1 cellular context compared by ENCODE assay signal in genomic region chr10:3784510-3785250, GRCh38.
TF ChIP-seq lines count a peak whose summit lies in the region.

KLF6 (minus strand) TSS chr10:3785209; CDS start chr10:3785014, 195 bp downstream.

TF ChIP-seq in HepG2, 621 proteins besides CTCF, POLR2A, EP300 and RAD21 (continued from another document):
- no peak for TF ChIP-seq HNF1A (IDR thresholded peaks at IDR 0.05; ENCODE audit: low read depth)
- no peak for TF ChIP-seq HNF1A (CRISPR knock-in tag; IDR thresholded peaks at IDR 0.05; ENCODE audit: borderline replicate concordance)
- peak; percentile 38; the same call in 1 of the 2 replicates for TF ChIP-seq POLR2AphosphoS5 (IDR thresholded peaks at IDR 0.05; ENCODE audit: low read depth, low read length)
- no peak for TF ChIP-seq TSC22D2 (CRISPR knock-in tag; IDR thresholded peaks at IDR 0.05; ENCODE audit: borderline replicate concordance)
- no peak for TF ChIP-seq LRRFIP1 (CRISPR knock-in tag; conservative IDR thresholded peaks at IDR 0.05)
- TF ChIP-seq SMAD9 (CRISPR knock-in tag; IDR thresholded peaks at IDR 0.05): no peak
- TF ChIP-seq KDM6A (CRISPR knock-in tag; IDR thresholded peaks at IDR 0.05; ENCODE audit: low read depth): no peak
- TF ChIP-seq ZNF747 (CRISPR knock-in tag; IDR thresholded peaks at IDR 0.05; ENCODE audit: borderline replicate concordance): no peak; the same call in 1 of the 2 replicates
- no peak for TF ChIP-seq ZNF619 (CRISPR knock-in tag; IDR thresholded peaks at IDR 0.05)
- TF ChIP-seq ARID2 (CRISPR knock-in tag; IDR thresholded peaks at IDR 0.05; ENCODE audit: borderline replicate concordance): no peak
- TF ChIP-seq USF2 (IDR thresholded peaks at IDR 0.05; ENCODE audit: low read depth, low read length): no peak
- TF ChIP-seq USF2 (CRISPR knock-in tag; IDR thresholded peaks at IDR 0.05; ENCODE audit: borderline replicate concordance): no peak
- no peak for TF ChIP-seq ZNF567 (CRISPR knock-in tag; IDR thresholded peaks at IDR 0.05; ENCODE audit: borderline replicate concordance)
- 0 out of 2 replicates have a peak, but pooled peaks have one; percentile 25 for TF ChIP-seq NR0B2 (CRISPR knock-in tag; IDR thresholded peaks at IDR 0.05)
- no peak for TF ChIP-seq NFIC (IDR thresholded peaks at IDR 0.05; ENCODE audit: low read length)
- no peak for TF ChIP-seq HIVEP1 (CRISPR knock-in tag; IDR thresholded peaks at IDR 0.05)
- TF ChIP-seq RARG (CRISPR knock-in tag; IDR thresholded peaks at IDR 0.05; ENCODE audit: low read depth): 0 out of 2 replicates have a peak, but pooled peaks have one; percentile 39
- peak; percentile 9; the same call in 1 of the 2 replicates for TF ChIP-seq ZMYM4 (CRISPR knock-in tag; IDR thresholded peaks at IDR 0.05)
- TF ChIP-seq SMAD1 (CRISPR knock-in tag; IDR thresholded peaks at IDR 0.05; ENCODE audit: borderline replicate concordance, low read depth): 0 out of 2 replicates have a peak, but pooled peaks have one; percentile 14
- no peak for TF ChIP-seq STAT5B (CRISPR knock-in tag; IDR thresholded peaks at IDR 0.05)
- TF ChIP-seq ZNF44 (CRISPR knock-in tag; IDR thresholded peaks at IDR 0.05): no peak
- TF ChIP-seq NFE2L1 (CRISPR knock-in tag; IDR thresholded peaks at IDR 0.05; ENCODE audit: borderline replicate concordance): no peak
- TF ChIP-seq SMYD3 (CRISPR knock-in tag; IDR thresholded peaks at IDR 0.05): no peak
- TF ChIP-seq NRL (CRISPR knock-in tag; IDR thresholded peaks at IDR 0.05; ENCODE audit: borderline replicate concordance): peak; percentile 44
- TF ChIP-seq LBX2 (CRISPR knock-in tag; IDR thresholded peaks at IDR 0.05; ENCODE audit: borderline replicate concordance): peak; percentile 60; the same call in 1 of the 2 replicates
- TF ChIP-seq ELF4 (CRISPR knock-in tag; IDR thresholded peaks at IDR 0.05; ENCODE audit: borderline replicate concordance): no peak
- TF ChIP-seq NR2F6 (IDR thresholded peaks at IDR 0.05): no peak
- TF ChIP-seq NR2F6 (CRISPR knock-in tag; IDR thresholded peaks at IDR 0.05): no peak
- TF ChIP-seq ZFP36 (IDR thresholded peaks at IDR 0.05; ENCODE audit: borderline replicate concordance, low read depth, low read length, partially characterized antibody): no peak
- no peak for TF ChIP-seq PHB2 (IDR thresholded peaks at IDR 0.05; ENCODE audit: partially characterized antibody)
- TF ChIP-seq ZNF367 (CRISPR knock-in tag; IDR thresholded peaks at IDR 0.05; ENCODE audit: borderline replicate concordance): no peak
- TF ChIP-seq ZNF616 (CRISPR knock-in tag; IDR thresholded peaks at IDR 0.05; ENCODE audit: low read depth): no peak
- no peak for TF ChIP-seq SNRNP70 (IDR thresholded peaks at IDR 0.05; ENCODE audit: low read depth, low read length)
- no peak; the same call in 1 of the 2 replicates for TF ChIP-seq TGIF2 (CRISPR knock-in tag; IDR thresholded peaks at IDR 0.05)
- peak; percentile 26; the same call in 1 of the 2 replicates for TF ChIP-seq ZNF281 (CRISPR knock-in tag; IDR thresholded peaks at IDR 0.05; ENCODE audit: borderline replicate concordance)
- no peak for TF ChIP-seq FOXA3 (CRISPR knock-in tag; IDR thresholded peaks at IDR 0.05)
- TF ChIP-seq ATF7-NPFF (CRISPR knock-in tag; IDR thresholded peaks at IDR 0.05; ENCODE audit: low read depth): no peak
- TF ChIP-seq ZNF431 (CRISPR knock-in tag; IDR thresholded peaks at IDR 0.05; ENCODE audit: borderline replicate concordance, low read depth): no peak
- 0 out of 2 replicates have a peak, but pooled peaks have one; percentile 22 for TF ChIP-seq ZFYVE20 (CRISPR knock-in tag; IDR thresholded peaks at IDR 0.05; ENCODE audit: borderline replicate concordance, low read depth)
- peak; percentile 57 for TF ChIP-seq TAF15 (IDR thresholded peaks at IDR 0.05; ENCODE audit: low read depth, low read length, poor library complexity, severe bottlenecking)
- no peak; the same call in 1 of the 2 replicates for TF ChIP-seq U2AF2 (IDR thresholded peaks at IDR 0.05; ENCODE audit: low read depth, low read length)
- no peak for TF ChIP-seq CBX5 (CRISPR knock-in tag; IDR thresholded peaks at IDR 0.05; ENCODE audit: borderline replicate concordance)
- peak; percentile 57 for TF ChIP-seq GABPB1 (CRISPR knock-in tag; IDR thresholded peaks at IDR 0.05)
- 0 out of 2 replicates have a peak, but pooled peaks have one; percentile 24 for TF ChIP-seq PRMT3 (CRISPR knock-in tag; IDR thresholded peaks at IDR 0.05; ENCODE audit: borderline replicate concordance, low read depth)
- TF ChIP-seq ZNF282 (IDR thresholded peaks at IDR 0.05; ENCODE audit: partially characterized antibody): no peak
